7 cellular contexts compared by ENCODE assay signal in the genomic region with DNA sequence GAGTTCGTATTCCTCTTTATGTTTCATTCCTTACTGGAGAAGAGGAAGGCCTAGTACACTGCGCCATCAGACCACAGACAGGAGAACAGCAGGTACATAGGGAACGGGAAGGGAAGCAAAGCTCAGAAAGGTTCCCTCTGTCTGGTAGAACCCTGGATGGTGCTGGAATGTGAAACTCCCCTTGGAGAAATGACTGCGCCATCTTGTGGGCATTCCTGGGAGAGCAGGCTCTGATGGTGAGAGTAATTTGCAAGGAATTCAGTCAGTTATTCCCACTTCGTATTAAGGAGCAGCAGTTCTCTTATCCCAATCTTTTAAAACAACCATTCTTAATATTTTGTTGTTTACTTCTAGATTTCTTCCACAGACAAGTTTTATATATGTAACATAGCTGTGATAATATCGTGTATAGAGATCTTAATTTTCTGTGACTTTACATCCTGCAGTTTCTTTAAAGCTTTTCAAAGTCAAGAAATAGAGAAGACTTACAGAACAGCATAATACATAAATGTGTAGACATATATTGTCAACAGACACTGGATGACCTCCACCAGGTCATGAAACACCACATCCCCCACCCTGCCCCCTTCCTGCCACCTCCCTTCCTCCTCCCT.
DNase-seq lines count a peak whose midpoint lies in the region; ATAC-seq, FAIRE-seq and TF ChIP-seq lines count a peak whose summit lies in the region.

No MANE protein-coding gene starts in this region.

- no peak for TF ChIP-seq POLR2A in GM12892 (IDR thresholded peaks at IDR 0.05; ENCODE audit: low read depth, low read length)
- no peak for TF ChIP-seq POLR2A in breast epithelium (IDR thresholded peaks at IDR 0.05)

- no peaks in the 10 kb centered on the region for H3K9me3 ChIP-seq in breast epithelium

- H3K27ac ChIP-seq in breast epithelium, result no peak overlapping the region

- TF ChIP-seq CTCF in breast epithelium (IDR thresholded peaks at IDR 0.05), result peak in 2 of 3 donors; percentile 45 to 58

- peaks cover 0 to 9% of the 10 kb centered on the region in 2 donors for H3K27me3 ChIP-seq in breast epithelium

- DNase-seq in GM12892 (ENCODE audit: insufficient read length), result no peak
- peak; percentile 22 for DNase-seq in NCI-H2029 (lab: John Stamatoyannopoulos, UW)
- DNase-seq in UCSD-AML1 (lab: John Stamatoyannopoulos, UW; ENCODE audit: unreplicated experiment), result peak; percentile 55
- no peak for DNase-seq in breast epithelium (ENCODE audit: low spot score in 2 of 2)
- peak; percentile 47 to 52 for DNase-seq in stimulated activated CD4-positive, alpha-beta T cell treated with anti-CD3 and anti-CD28 coated beads, Interleukin-1b, Interleukin-23, amount 100 ng/mL, for 4 hours (ENCODE audit: low read depth in 2 of 2)

- H3K36me3 ChIP-seq in breast epithelium, result no peaks in the 10 kb centered on the region

- FAIRE-seq in GM12892 (lab: Jason Lieb, UNC) (peak; percentile 33), islet of Langerhans (lab: Jason Lieb, UNC) (peak; percentile 49)

- no peak overlapping the region for H3K4me3 ChIP-seq in breast epithelium

- no peaks in the 10 kb centered on the region for H3K4me1 ChIP-seq in breast epithelium

- ATAC-seq in GM18909 (IDR thresholded peaks at IDR 0.05; ENCODE audit: poor library complexity, unreplicated experiment), result no peak

- intact Hi-C loops in breast epithelium (cut with DNase I; ENCODE audit: low total_unique reads), result no loop called here

Comparison
In these comparisons a context has a peak if more than half of its experiments do, and no peak if none do; other contexts are left out.
1. DNase-seq: peak in NCI-H2029 (single experiment), UCSD-AML1 (single experiment) and stimulated activated CD4-positive, alpha-beta T cell treated with anti-CD3 and anti-CD28 coated beads, Interleukin-1b, Interleukin-23, amount 100 ng/mL, for 4 hours (2 of 2); none in GM12892 (single experiment) and breast epithelium (0 of 2).